In the genomic region with DNA sequence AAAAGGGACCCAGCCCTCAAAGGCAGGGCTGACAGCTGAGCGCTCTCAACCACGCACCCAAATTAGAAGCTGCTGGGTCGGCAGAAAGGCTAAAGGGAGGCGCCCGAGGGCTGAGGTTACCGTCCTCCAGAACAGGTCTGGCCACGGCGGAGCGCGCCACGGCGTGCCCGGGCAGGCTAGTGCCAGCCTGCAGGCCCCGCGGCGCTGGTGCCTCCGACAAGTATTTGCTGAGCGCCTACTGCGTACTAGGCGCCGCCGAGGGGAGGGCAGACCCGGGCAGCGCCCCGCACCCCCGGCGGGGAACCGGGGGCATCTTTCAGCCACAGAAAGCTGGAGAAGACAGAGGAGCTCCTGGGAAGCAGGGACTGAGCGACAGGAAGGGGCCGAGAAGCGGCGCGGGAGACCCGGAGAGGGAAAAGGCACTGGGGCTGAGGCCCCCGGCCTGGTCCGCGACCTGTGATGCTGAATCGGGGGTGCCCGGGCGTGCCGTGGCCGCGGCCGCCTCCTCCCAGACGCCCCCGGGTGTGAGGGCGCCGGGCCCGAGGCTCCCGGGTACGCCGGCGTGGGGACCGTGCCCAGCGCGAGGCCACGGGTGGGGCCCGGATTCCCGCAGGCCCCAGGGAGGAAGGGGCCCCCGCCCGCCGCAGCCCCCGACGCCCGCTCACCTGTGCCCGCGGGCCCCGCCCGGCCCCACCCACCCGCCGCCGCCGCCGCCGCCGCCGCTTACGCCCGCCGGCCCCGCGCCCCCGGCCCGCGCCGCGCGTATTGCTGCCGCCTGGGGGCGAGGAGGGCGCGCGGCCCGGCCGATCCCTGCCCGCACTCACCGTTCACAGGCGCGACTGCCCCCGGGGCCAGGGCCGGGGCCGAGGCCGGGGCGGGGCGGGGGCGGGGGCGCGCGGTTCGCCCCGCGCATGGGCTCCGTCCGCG, we compare ENCODE assay signal across 8 cellular contexts. TPM values are rescaled to one million over a fixed set of nuclear protein-coding genes. Genes with fewer than 3 reads are reported as not detected.
A peak's percentile ranks its signal among the peaks of the same experiment; 100 is the strongest.
DNase-seq lines count a peak whose midpoint lies in the region; ATAC-seq, FAIRE-seq and TF ChIP-seq lines count a peak whose summit lies in the region.

No MANE protein-coding gene starts in this region.

- peak overlapping the region; percentile 56; the same call in 1 of the 2 replicates for H2AFZ ChIP-seq in Karpas-422 (ENCODE audit: low read length)

- intact Hi-C loops in pancreas (cut with DNase I), result no loop called here

- no peak for TF ChIP-seq CTCF in AG09309 (IDR thresholded peaks at IDR 0.05; ENCODE audit: control insufficient read depth, insufficient read depth, low read depth, low read length, missing control alignments)
- no peak for TF ChIP-seq CTCF in pancreas (IDR thresholded peaks at IDR 0.05)

- H3K9me3 ChIP-seq in Karpas-422 (ENCODE audit: low read length) (no peaks in the 10 kb centered on the region), pancreas (no peaks in the 10 kb centered on the region)

- peak overlapping the region; percentile 99 for H3K4me2 ChIP-seq in Karpas-422 (ENCODE audit: low read depth, low read length, poor library complexity, severe bottlenecking)

- ATAC-seq in GM19035 (IDR thresholded peaks at IDR 0.05; ENCODE audit: unreplicated experiment), result peak; percentile 1
- ATAC-seq in pancreas, result peak in 3 of 4 donors; percentile 2 to 3 (median 2)

- H3K27me3 ChIP-seq in Karpas-422 (ENCODE audit: low read length), result no peaks in the 10 kb centered on the region
- H3K27me3 ChIP-seq in pancreas, result no peaks in the 10 kb centered on the region

- H3K36me3 ChIP-seq in Karpas-422 (ENCODE audit: insufficient read depth, low read length), result no peaks in the 10 kb centered on the region; the same call in 1 of the 2 replicates
- H3K36me3 ChIP-seq in pancreas, result peaks cover 0 to 12% (median 8%) of the 10 kb centered on the region in 3 donors

- H3K4me1 ChIP-seq in Karpas-422 (ENCODE audit: low read length), result peaks cover 35% of the 10 kb centered on the region
- H3K4me1 ChIP-seq in pancreas, result peaks cover 6 to 15% (median 9%) of the 10 kb centered on the region in 3 donors

- H3K27ac ChIP-seq in Karpas-422 (ENCODE audit: low read length) (peak overlapping the region; percentile 56), pancreas (no peak overlapping the region)

- no peaks in the 10 kb centered on the region for H3K9me2 ChIP-seq in Karpas-422 (replicated peaks; ENCODE audit: insufficient read depth, low read length)

- no peak for FAIRE-seq in pancreas (lab: Jason Lieb, UNC)

- H4K20me1 ChIP-seq in Karpas-422 (ENCODE audit: insufficient read depth, low read depth, low read length), result peaks cover 15% of the 10 kb centered on the region

- H3K4me3 ChIP-seq in AG09309 (ENCODE audit: control insufficient read depth, low read depth, low read length) (peak overlapping the region; percentile 87), Karpas-422 (ENCODE audit: low read length) (peak overlapping the region; percentile 99), pancreas (peak overlapping the region; percentile 47 to 85 (median 78))

- DNase-seq in AG09309 (ENCODE audit: low read depth) (no peak), Karpas-422 (peak; percentile 75), foreskin melanocyte (peak; percentile 5), pancreas (peak; percentile 31 to 87 (median 59)), SKM-1 (lab: John Stamatoyannopoulos, UW; ENCODE audit: unreplicated experiment) (no peak), LoVo (ENCODE audit: low spot score) (no peak)
- DNase-seq in activated T-cell treated with anti-CD3 and anti-CD28 coated beads, Interleukin-2, amount 50 U/mL, for 48 hours, result peak; percentile 57 to 63

- peak overlapping the region; percentile 95 for H3K9ac ChIP-seq in Karpas-422 (ENCODE audit: low read length)

- H3K79me2 ChIP-seq in Karpas-422 (ENCODE audit: low read length), result peaks cover 7% of the 10 kb centered on the region; the same call in 1 of the 2 replicates

- WGBS in pancreas, 2 donors, result 1% methylated on average over 39 to 114 of the region's 115 CpGs

RNA-seq across cellular contexts. Expression of a gene that starts 0.5 kb away (rescaled TPM):
- total RNA-seq in Karpas-422 (2014; rRNA removed; shearing (Covaris generic); ENCODE audit: low replicate concordance), result 8.5 and 53.1 TPM in 2 replicates
- 10 to 100 TPM; 10.4 to 22.6 (median 19.2) TPM for total RNA-seq in pancreas
- polyA plus RNA-seq in pancreas, result 100 to 1,000 TPM; 103 to 130 TPM

RNA-seq across cellular contexts. Expression of a gene that starts 2.5 kb away (rescaled TPM):
- total RNA-seq in Karpas-422 (2014; rRNA removed; shearing (Covaris generic); ENCODE audit: low replicate concordance), result 0.37 and 4.6 TPM in 2 replicates
- total RNA-seq in pancreas, result 1 to 10 TPM in 5 of 6 donors, under 1 TPM in 1; 0.98 to 2.0 (median 1.6) TPM
- polyA plus RNA-seq in pancreas, result 1 to 10 TPM; 5.4 to 7.3 TPM

RNA-seq across cellular contexts. Expression of a gene that starts 25.7 kb away (rescaled TPM):
- 6.2 and 14.3 TPM in 2 replicates for total RNA-seq in Karpas-422 (2014; rRNA removed; shearing (Covaris generic); ENCODE audit: low replicate concordance)
- total RNA-seq in pancreas, result 1 to 10 TPM; 2.7 to 6.9 (median 5.6) TPM
- 10 to 100 TPM; 10.4 to 24.2 TPM for polyA plus RNA-seq in pancreas

RNA-seq across cellular contexts. Expression of a gene that starts 25.9 kb away (rescaled TPM):
- 13.8 and 29.1 TPM in 2 replicates for total RNA-seq in Karpas-422 (2014; rRNA removed; shearing (Covaris generic); ENCODE audit: low replicate concordance)
- 10 to 100 TPM; 17.6 to 35.7 (median 27.9) TPM for total RNA-seq in pancreas
- polyA plus RNA-seq in pancreas, result 100 to 1,000 TPM; 171 to 253 TPM

RNA-seq across cellular contexts. Expression of a gene that starts 27.8 kb away (rescaled TPM):
- 59.4 and 107 TPM in 2 replicates for total RNA-seq in Karpas-422 (2014; rRNA removed; shearing (Covaris generic); ENCODE audit: low replicate concordance)
- 10 to 100 TPM; 38.9 to 65.1 (median 59.1) TPM for total RNA-seq in pancreas
- polyA plus RNA-seq in pancreas, result 10 to 100 TPM; 66.8 to 87.7 TPM

Comparison
In these comparisons a context has a peak if more than half of its experiments do, and no peak if none do; other contexts are left out.
1. DNase-seq: peak in Karpas-422 (single experiment), activated T-cell treated with anti-CD3 and anti-CD28 coated beads, Interleukin-2, amount 50 U/mL, for 48 hours (2 of 2), foreskin melanocyte (single experiment) and pancreas (6 of 6); none in AG09309 (single experiment), SKM-1 (single experiment) and LoVo (single experiment).
2. Peak in every context shown above with its lines, with median percentiles within 50 percentile points of each other: H3K4me3 ChIP-seq.